Comparison of ENCODE assay signal across 22 cellular contexts in the genomic region with DNA sequence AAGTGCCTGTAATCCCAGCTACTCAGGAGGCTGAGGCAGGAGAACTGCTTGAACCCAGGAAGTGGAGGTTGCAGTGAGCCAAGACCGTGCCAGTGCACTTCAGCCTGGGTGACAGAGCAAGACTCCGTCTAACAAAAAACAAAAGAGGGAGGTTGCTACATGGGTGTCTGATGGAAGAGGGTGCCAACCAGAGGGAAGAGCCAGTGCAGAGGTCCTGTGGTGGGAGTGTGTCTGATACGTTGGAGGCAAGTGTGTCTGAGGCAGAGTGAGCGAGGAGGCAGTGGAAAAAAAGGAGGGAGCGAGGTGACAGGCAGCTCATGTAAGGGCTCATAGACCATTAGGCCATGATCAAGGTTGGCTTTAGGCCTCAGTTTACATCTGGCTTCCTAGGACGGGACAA. TPM values are rescaled to one million over a fixed set of nuclear protein-coding genes. Genes with fewer than 3 reads are reported as not detected.
DNase-seq lines count a peak whose midpoint lies in the region; ATAC-seq, FAIRE-seq and TF ChIP-seq lines count a peak whose summit lies in the region.
"Had no signal": no experiment of that assay in that cellular context is flagged by ENCODE, and none has a peak within 500 bp of the region (broad histone marks: within the 10 kb centered on the region; RNA-seq: fewer than 3 reads in every experiment).

No MANE protein-coding gene starts in this region.

- H3K36me3 Mint-ChIP-seq in activated CD4-positive, alpha-beta T cell treated with anti-CD3 and anti-CD28 coated beads, Interleukin-2, amount 10 ng/mL, durations not matched to agents 24 days and 14 days (ENCODE audit: low read depth), result peaks cover 30% of the 10 kb centered on the region
- H3K36me3 Mint-ChIP-seq in CD8-positive, alpha-beta T cell, result no peaks in the 10 kb centered on the region
- peaks cover 21% of the 10 kb centered on the region for H3K36me3 Mint-ChIP-seq in activated T-helper 1 cell treated with anti-CD3 and anti-CD28 coated beads, Interleukin-12 subunit alpha, Interleukin-12 subunit beta, Interleukin-2, Interleukin-4 antibody, amounts not matched to agents 30 ng/mL and 10 ng/mL and 1 ng/mL, durations not matched to agents 14 hours and 24 hours and 36 hours (ENCODE audit: low read depth)
- H3K36me3 Mint-ChIP-seq in naive B cell, result peaks cover 0 to 19% of the 10 kb centered on the region in 2 donors

- DNase-seq in activated CD4-positive, alpha-beta T cell treated with anti-CD3 and anti-CD28 coated beads, Interleukin-2, amount 10 ng/mL, durations not matched to agents 24 days and 14 days, result peak; percentile 59
- no peak for DNase-seq in activated CD4-positive, alpha-beta T cell treated with anti-CD3 and anti-CD28 coated beads for 48 hours
- peak in 1 of 7 experiments; percentile 18 for DNase-seq in CD8-positive, alpha-beta T cell
- DNase-seq in activated T-helper 1 cell treated with anti-CD3 and anti-CD28 coated beads, Interleukin-12 subunit alpha, Interleukin-12 subunit beta, Interleukin-2, Interleukin-4 antibody, amounts not matched to agents 30 ng/mL and 10 ng/mL and 1 ng/mL, durations not matched to agents 14 hours and 24 hours and 36 hours (ENCODE audit: low spot score), result no peak
- DNase-seq in naive B cell (no peak), D721Med (ENCODE audit: insufficient read length, low spot score) (no peak), GM19240 (ENCODE audit: insufficient read length, low spot score) (no peak)
- DNase-seq in stimulated activated CD4-positive, alpha-beta T cell treated with anti-CD3 and anti-CD28 coated beads, Interleukin-4, amount 100 ng/mL, for 4 hours, result no peak
- DNase-seq: activated effector memory CD4-positive, alpha-beta T cell treated with Interleukin-2 at 50 U/mL for 16 hours; aorta; DMS79 treated with DMSO at 0.1 percent for 48 hours; KG1; left lung; midbrain; NCI-H1048; NCI-H2029 treated with DMSO at 0.1 percent for 48 hours; NCI-H510A; psoas muscle; stimulated activated CD4-positive, alpha-beta T cell treated with anti-CD3 and anti-CD28 coated beads, Interleukin-2, amount 100 ng/mL, for 48 hours; uterus had no signal

- no peak overlapping the region for H3K27ac ChIP-seq in CD8-positive, alpha-beta T cell (ENCODE audit: low read depth, low read length)
- H3K27ac ChIP-seq: left lung, psoas muscle, suprapubic skin, uterus had no signal

- POLR2A ChIA-PET in CD8-positive, alpha-beta T cell (lab: Charles Lee), result interaction anchor here (0.7 kb wide), 1 partner anchor 21 kb away, joined by 3 read pairs; no protein-coding TSS in a partner anchor

- H3K9me3 ChIP-seq in CD8-positive, alpha-beta T cell (ENCODE audit: low read length), result no peaks in the 10 kb centered on the region
- H3K9me3 ChIP-seq: left lung, psoas muscle, suprapubic skin, uterus had no signal

- H3K4me3 Mint-ChIP-seq in activated CD4-positive, alpha-beta T cell treated with anti-CD3 and anti-CD28 coated beads, Interleukin-2, amount 10 ng/mL, durations not matched to agents 24 days and 14 days, result peak overlapping the region; percentile 18
- no peak overlapping the region for H3K4me3 Mint-ChIP-seq in CD8-positive, alpha-beta T cell
- no peak overlapping the region for H3K4me3 Mint-ChIP-seq in activated T-helper 1 cell treated with anti-CD3 and anti-CD28 coated beads, Interleukin-12 subunit alpha, Interleukin-12 subunit beta, Interleukin-2, Interleukin-4 antibody, amounts not matched to agents 30 ng/mL and 10 ng/mL and 1 ng/mL, durations not matched to agents 14 hours and 24 hours and 36 hours
- peak overlapping the region in 6 of 8 donors; percentile 7 to 88 (median 50) for H3K4me3 Mint-ChIP-seq in naive B cell

- no peak for ATAC-seq in CD8-positive, alpha-beta T cell
- no peak for ATAC-seq in naive B cell (ENCODE audit: low read depth in 2 of 2)
- ATAC-seq: left lung, psoas muscle had no signal

- peaks cover 13% of the 10 kb centered on the region for H3K27me3 Mint-ChIP-seq in activated CD4-positive, alpha-beta T cell treated with anti-CD3 and anti-CD28 coated beads, Interleukin-2, amount 10 ng/mL, durations not matched to agents 24 days and 14 days
- H3K27me3 Mint-ChIP-seq in CD8-positive, alpha-beta T cell (ENCODE audit: low read depth), result peaks cover 34% of the 10 kb centered on the region
- peaks cover 20% of the 10 kb centered on the region for H3K27me3 Mint-ChIP-seq in activated T-helper 1 cell treated with anti-CD3 and anti-CD28 coated beads, Interleukin-12 subunit alpha, Interleukin-12 subunit beta, Interleukin-2, Interleukin-4 antibody, amounts not matched to agents 30 ng/mL and 10 ng/mL and 1 ng/mL, durations not matched to agents 14 hours and 24 hours and 36 hours (ENCODE audit: insufficient read depth)
- peaks cover 26 to 44% (median 30%) of the 10 kb centered on the region in 3 donors for H3K27me3 Mint-ChIP-seq in naive B cell

- peaks cover 51% of the 10 kb centered on the region for H3K4me1 ChIP-seq in CD8-positive, alpha-beta T cell (ENCODE audit: insufficient read depth, low read length)

- H3K27me3 ChIP-seq in CD8-positive, alpha-beta T cell (ENCODE audit: insufficient read depth, low read length), result peaks cover 10% of the 10 kb centered on the region

- FAIRE-seq in D721Med (lab: Jason Lieb, UNC), result no peak

- H3K36me3 ChIP-seq in CD8-positive, alpha-beta T cell (ENCODE audit: insufficient read depth, low read length), result no peaks in the 10 kb centered on the region
- H3K36me3 ChIP-seq: left lung, suprapubic skin, uterus had no signal

- peak overlapping the region; percentile 98 for H3K27ac Mint-ChIP-seq in activated CD4-positive, alpha-beta T cell treated with anti-CD3 and anti-CD28 coated beads, Interleukin-2, amount 10 ng/mL, durations not matched to agents 24 days and 14 days
- peak overlapping the region; percentile 78 for H3K27ac Mint-ChIP-seq in CD8-positive, alpha-beta T cell
- H3K27ac Mint-ChIP-seq in activated T-helper 1 cell treated with anti-CD3 and anti-CD28 coated beads, Interleukin-12 subunit alpha, Interleukin-12 subunit beta, Interleukin-2, Interleukin-4 antibody, amounts not matched to agents 30 ng/mL and 10 ng/mL and 1 ng/mL, durations not matched to agents 14 hours and 24 hours and 36 hours, result peak overlapping the region; percentile 94
- H3K27ac Mint-ChIP-seq in naive B cell, result peak overlapping the region; percentile 14 to 100 (median 99)

- CTCF ChIA-PET in CD8-positive, alpha-beta T cell (lab: Charles Lee), result interaction anchor here (1.0 to 29.4 kb wide), 3 partner anchors 9 to 33 kb away, joined by 3 to 620 read pairs (median 50); partner anchors contain the start of genes CDC37 and PDE4A

- peaks cover 83% of the 10 kb centered on the region for H3K4me1 Mint-ChIP-seq in activated CD4-positive, alpha-beta T cell treated with anti-CD3 and anti-CD28 coated beads, Interleukin-2, amount 10 ng/mL, durations not matched to agents 24 days and 14 days
- peaks cover 62% of the 10 kb centered on the region for H3K4me1 Mint-ChIP-seq in CD8-positive, alpha-beta T cell (ENCODE audit: low read depth)
- peaks cover 83% of the 10 kb centered on the region for H3K4me1 Mint-ChIP-seq in activated T-helper 1 cell treated with anti-CD3 and anti-CD28 coated beads, Interleukin-12 subunit alpha, Interleukin-12 subunit beta, Interleukin-2, Interleukin-4 antibody, amounts not matched to agents 30 ng/mL and 10 ng/mL and 1 ng/mL, durations not matched to agents 14 hours and 24 hours and 36 hours (ENCODE audit: low read depth)
- H3K4me1 Mint-ChIP-seq in naive B cell, result peaks cover 60 to 79% (median 76%) of the 10 kb centered on the region in 3 donors

- peaks cover 4% of the 10 kb centered on the region for H3K9me3 Mint-ChIP-seq in activated CD4-positive, alpha-beta T cell treated with anti-CD3 and anti-CD28 coated beads, Interleukin-2, amount 10 ng/mL, durations not matched to agents 24 days and 14 days
- H3K9me3 Mint-ChIP-seq in CD8-positive, alpha-beta T cell, result no peaks in the 10 kb centered on the region
- no peaks in the 10 kb centered on the region for H3K9me3 Mint-ChIP-seq in activated T-helper 1 cell treated with anti-CD3 and anti-CD28 coated beads, Interleukin-12 subunit alpha, Interleukin-12 subunit beta, Interleukin-2, Interleukin-4 antibody, amounts not matched to agents 30 ng/mL and 10 ng/mL and 1 ng/mL, durations not matched to agents 14 hours and 24 hours and 36 hours
- peaks cover 0 to 4% (median 2%) of the 10 kb centered on the region in 7 donors for H3K9me3 Mint-ChIP-seq in naive B cell

- intact Hi-C loops in activated CD4-positive, alpha-beta T cell treated with anti-CD3 and anti-CD28 coated beads, Interleukin-2, amount 10 ng/mL, durations not matched to agents 24 days and 14 days (cut with micrococcal nuclease), result no loop called here
- intact Hi-C loops in CD8-positive, alpha-beta T cell (cut with DNase I, micrococcal nuclease), result loop anchor here in 1 of 2 experiments (5.0 kb wide), 1 partner anchor 140 kb away; the partner anchor contains the start of genes CDKN2D and KRI1
- intact Hi-C loops in activated T-helper 1 cell treated with anti-CD3 and anti-CD28 coated beads, Interleukin-12 subunit alpha, Interleukin-12 subunit beta, Interleukin-2, Interleukin-4 antibody, amounts not matched to agents 30 ng/mL and 10 ng/mL and 1 ng/mL, durations not matched to agents 14 hours and 24 hours and 36 hours (cut with micrococcal nuclease), result no loop called here

- no peak overlapping the region for H3K4me3 ChIP-seq in CD8-positive, alpha-beta T cell (ENCODE audit: low read depth, low read length)
- H3K4me3 ChIP-seq: left lung, psoas muscle, skin epidermis, suprapubic skin, uterus had no signal

- TF ChIP-seq CTCF in CD8-positive, alpha-beta T cell (IDR thresholded peaks at IDR 0.05), result no peak
- no peak for TF ChIP-seq CTCF in D721Med (IDR thresholded peaks at IDR 0.05; ENCODE audit: insufficient read depth, missing control alignments)

RNA-seq across cellular contexts. Expression of gene PDE4A, which starts 6.8 kb away (rescaled TPM):
- 55.3 and 58.0 TPM in 2 replicates for total RNA-seq in activated CD4-positive, alpha-beta T cell treated with anti-CD3 and anti-CD28 coated beads, Interleukin-2, amount 10 ng/mL, durations not matched to agents 24 days and 14 days
- 10 to 100 TPM; 21.1 to 23.6 TPM for total RNA-seq in CD8-positive, alpha-beta T cell
- total RNA-seq in activated T-helper 1 cell treated with anti-CD3 and anti-CD28 coated beads, Interleukin-12 subunit alpha, Interleukin-12 subunit beta, Interleukin-2, Interleukin-4 antibody, amounts not matched to agents 30 ng/mL and 10 ng/mL and 1 ng/mL, durations not matched to agents 14 hours and 24 hours and 36 hours, result 67.7 and 71.1 TPM in 2 replicates
- polyA plus RNA-seq in naive B cell (ENCODE audit: low read depth in 6 of 6), result 1 to 10 TPM in 1 of 6 donors, under 1 TPM in 4, not detected in 1; 0.17 to 2.8 (median 0.25) TPM

RNA-seq across cellular contexts. Expression of gene CDC37, which starts 23.8 kb away (rescaled TPM):
- 304 and 310 TPM in 2 replicates for total RNA-seq in activated CD4-positive, alpha-beta T cell treated with anti-CD3 and anti-CD28 coated beads, Interleukin-2, amount 10 ng/mL, durations not matched to agents 24 days and 14 days
- 100 to 1,000 TPM; 195 to 196 TPM for total RNA-seq in CD8-positive, alpha-beta T cell
- total RNA-seq in activated T-helper 1 cell treated with anti-CD3 and anti-CD28 coated beads, Interleukin-12 subunit alpha, Interleukin-12 subunit beta, Interleukin-2, Interleukin-4 antibody, amounts not matched to agents 30 ng/mL and 10 ng/mL and 1 ng/mL, durations not matched to agents 14 hours and 24 hours and 36 hours, result 320 and 326 TPM in 2 replicates
- polyA plus RNA-seq in naive B cell (ENCODE audit: low read depth in 6 of 6), result 10 to 100 TPM; 43.9 to 73.1 (median 53.9) TPM

RNA-seq across cellular contexts. Expression of gene TYK2, which starts 46.8 kb away (rescaled TPM):
- 244 and 255 TPM in 2 replicates for total RNA-seq in activated CD4-positive, alpha-beta T cell treated with anti-CD3 and anti-CD28 coated beads, Interleukin-2, amount 10 ng/mL, durations not matched to agents 24 days and 14 days
- 100 to 1,000 TPM; 244 to 250 TPM for total RNA-seq in CD8-positive, alpha-beta T cell
- total RNA-seq in activated T-helper 1 cell treated with anti-CD3 and anti-CD28 coated beads, Interleukin-12 subunit alpha, Interleukin-12 subunit beta, Interleukin-2, Interleukin-4 antibody, amounts not matched to agents 30 ng/mL and 10 ng/mL and 1 ng/mL, durations not matched to agents 14 hours and 24 hours and 36 hours, result 268 and 271 TPM in 2 replicates
- polyA plus RNA-seq in naive B cell (ENCODE audit: low read depth in 6 of 6), result 10 to 100 TPM; 26.1 to 67.7 (median 48.5) TPM

Comparison
In these comparisons a context has a peak if more than half of its experiments do, and no peak if none do; other contexts are left out.
1. H3K4me3 Mint-ChIP-seq: peak in activated CD4-positive, alpha-beta T cell treated with anti-CD3 and anti-CD28 coated beads, Interleukin-2, amount 10 ng/mL, durations not matched to agents 24 days and 14 days (single experiment) and naive B cell (6 of 8); none in CD8-positive, alpha-beta T cell (single experiment) and activated T-helper 1 cell treated with anti-CD3 and anti-CD28 coated beads, Interleukin-12 subunit alpha, Interleukin-12 subunit beta, Interleukin-2, Interleukin-4 antibody, amounts not matched to agents 30 ng/mL and 10 ng/mL and 1 ng/mL, durations not matched to agents 14 hours and 24 hours and 36 hours (single experiment).
2. Peak in every context shown above with its lines, with median percentiles within 50 percentile points of each other: H3K27ac Mint-ChIP-seq.